ENCODE assay signal across 1 cellular context in the genomic region with DNA sequence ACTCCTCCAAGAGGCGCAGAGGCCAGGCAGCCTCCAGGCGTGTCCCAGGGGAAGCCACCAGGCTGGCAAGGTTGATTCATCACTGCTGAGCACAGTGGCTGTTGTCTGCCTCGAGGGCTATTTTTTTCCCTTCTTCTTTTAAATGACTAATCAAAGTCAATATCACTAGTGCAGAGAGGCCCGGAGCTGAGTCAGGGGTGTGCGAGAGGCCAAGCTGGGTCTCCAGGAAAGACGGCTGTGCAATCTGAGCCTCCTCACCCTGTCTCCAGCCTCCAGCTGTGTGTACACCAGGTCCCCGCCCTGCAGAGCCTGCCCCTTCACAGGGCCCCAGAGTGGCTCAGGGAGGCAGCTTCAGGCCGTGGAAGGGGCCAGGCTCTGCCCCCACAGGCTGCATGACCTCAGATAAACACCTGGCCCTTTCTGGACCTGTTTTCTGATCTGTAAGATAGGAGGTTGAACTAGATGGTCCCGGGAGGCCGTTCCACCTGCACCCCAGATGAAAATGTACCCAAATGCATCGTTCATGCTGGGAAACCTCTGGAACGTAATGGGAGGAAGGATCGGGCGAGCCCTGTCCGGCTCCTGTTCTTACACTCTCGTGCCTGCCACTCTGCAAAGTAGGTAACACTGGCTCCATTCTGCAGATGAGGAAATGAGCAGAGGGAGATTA.
TF ChIP-seq lines count a peak whose summit lies in the region.

No MANE protein-coding gene starts in this region.

TF ChIP-seq in K562, 482 proteins besides CTCF, POLR2A, EP300 and RAD21 (continued from another document):
- TF ChIP-seq, protein P1, sequence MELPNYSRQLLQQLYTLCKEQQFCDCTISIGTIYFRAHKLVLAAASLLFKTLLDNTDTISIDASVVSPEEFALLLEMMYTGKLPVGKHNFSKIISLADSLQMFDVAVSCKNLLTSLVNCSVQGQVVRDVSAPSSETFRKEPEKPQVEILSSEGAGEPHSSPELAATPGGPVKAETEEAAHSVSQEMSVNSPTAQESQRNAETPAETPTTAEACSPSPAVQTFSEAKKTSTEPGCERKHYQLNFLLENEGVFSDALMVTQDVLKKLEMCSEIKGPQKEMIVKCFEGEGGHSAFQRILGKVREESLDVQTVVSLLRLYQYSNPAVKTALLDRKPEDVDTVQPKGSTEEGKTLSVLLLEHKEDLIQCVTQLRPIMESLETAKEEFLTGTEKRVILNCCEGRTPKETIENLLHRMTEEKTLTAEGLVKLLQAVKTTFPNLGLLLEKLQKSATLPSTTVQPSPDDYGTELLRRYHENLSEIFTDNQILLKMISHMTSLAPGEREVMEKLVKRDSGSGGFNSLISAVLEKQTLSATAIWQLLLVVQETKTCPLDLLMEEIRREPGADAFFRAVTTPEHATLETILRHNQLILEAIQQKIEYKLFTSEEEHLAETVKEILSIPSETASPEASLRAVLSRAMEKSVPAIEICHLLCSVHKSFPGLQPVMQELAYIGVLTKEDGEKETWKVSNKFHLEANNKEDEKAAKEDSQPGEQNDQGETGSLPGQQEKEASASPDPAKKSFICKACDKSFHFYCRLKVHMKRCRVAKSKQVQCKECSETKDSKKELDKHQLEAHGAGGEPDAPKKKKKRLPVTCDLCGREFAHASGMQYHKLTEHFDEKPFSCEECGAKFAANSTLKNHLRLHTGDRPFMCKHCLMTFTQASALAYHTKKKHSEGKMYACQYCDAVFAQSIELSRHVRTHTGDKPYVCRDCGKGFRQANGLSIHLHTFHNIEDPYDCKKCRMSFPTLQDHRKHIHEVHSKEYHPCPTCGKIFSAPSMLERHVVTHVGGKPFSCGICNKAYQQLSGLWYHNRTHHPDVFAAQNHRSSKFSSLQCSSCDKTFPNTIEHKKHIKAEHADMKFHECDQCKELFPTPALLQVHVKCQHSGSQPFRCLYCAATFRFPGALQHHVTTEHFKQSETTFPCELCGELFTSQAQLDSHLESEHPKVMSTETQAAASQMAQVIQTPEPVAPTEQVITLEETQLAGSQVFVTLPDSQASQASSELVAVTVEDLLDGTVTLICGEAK (IDR thresholded peaks at IDR 0.05): no peak
- TF ChIP-seq, protein P1 (CRISPR knock-in tag; IDR thresholded peaks at IDR 0.05): no peak
- TF ChIP-seq NCOA6 (IDR thresholded peaks at IDR 0.05): no peak
- peak; percentile 12; the same call in 1 of the 2 replicates for TF ChIP-seq FOXK1 (CRISPR knock-in tag; IDR thresholded peaks at IDR 0.05; ENCODE audit: borderline replicate concordance)
